2 cellular contexts compared by ENCODE assay signal in genomic region chr6:169725270-169726048, GRCh38.
TF ChIP-seq lines count a peak whose summit lies in the region.

No MANE protein-coding gene starts in this region.

TF ChIP-seq in GM12891, 5 proteins besides CTCF, POLR2A, EP300 and RAD21:
- TF ChIP-seq POU2F2 (IDR thresholded peaks at IDR 0.05; ENCODE audit: low read depth, low read length) = no peak
- TF ChIP-seq TAF1 (IDR thresholded peaks at IDR 0.05; ENCODE audit: low read depth, low read length) = no peak
- no peak for TF ChIP-seq PAX5 (IDR thresholded peaks at IDR 0.05; ENCODE audit: insufficient read depth, low read length, severe bottlenecking)
- TF ChIP-seq SPI1 (IDR thresholded peaks at IDR 0.05; ENCODE audit: low read depth, low read length) = no peak
- no peak for TF ChIP-seq POLR2AphosphoS5 (IDR thresholded peaks at IDR 0.05; ENCODE audit: low read depth, low read length)

TF ChIP-seq in GM12878, 131 proteins besides CTCF, POLR2A, EP300 and RAD21:
- TF ChIP-seq, protein P1, sequence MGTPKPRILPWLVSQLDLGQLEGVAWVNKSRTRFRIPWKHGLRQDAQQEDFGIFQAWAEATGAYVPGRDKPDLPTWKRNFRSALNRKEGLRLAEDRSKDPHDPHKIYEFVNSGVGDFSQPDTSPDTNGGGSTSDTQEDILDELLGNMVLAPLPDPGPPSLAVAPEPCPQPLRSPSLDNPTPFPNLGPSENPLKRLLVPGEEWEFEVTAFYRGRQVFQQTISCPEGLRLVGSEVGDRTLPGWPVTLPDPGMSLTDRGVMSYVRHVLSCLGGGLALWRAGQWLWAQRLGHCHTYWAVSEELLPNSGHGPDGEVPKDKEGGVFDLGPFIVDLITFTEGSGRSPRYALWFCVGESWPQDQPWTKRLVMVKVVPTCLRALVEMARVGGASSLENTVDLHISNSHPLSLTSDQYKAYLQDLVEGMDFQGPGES (IDR thresholded peaks at IDR 0.05) = no peak
- TF ChIP-seq BHLHE40 (IDR thresholded peaks at IDR 0.05; ENCODE audit: borderline replicate concordance in 1 of 2, low read depth in 2 of 2, low read length in 1 of 2) = no peak
- TF ChIP-seq ATF7 (IDR thresholded peaks at IDR 0.05; ENCODE audit: low read depth) = no peak
- TF ChIP-seq, protein P2, sequence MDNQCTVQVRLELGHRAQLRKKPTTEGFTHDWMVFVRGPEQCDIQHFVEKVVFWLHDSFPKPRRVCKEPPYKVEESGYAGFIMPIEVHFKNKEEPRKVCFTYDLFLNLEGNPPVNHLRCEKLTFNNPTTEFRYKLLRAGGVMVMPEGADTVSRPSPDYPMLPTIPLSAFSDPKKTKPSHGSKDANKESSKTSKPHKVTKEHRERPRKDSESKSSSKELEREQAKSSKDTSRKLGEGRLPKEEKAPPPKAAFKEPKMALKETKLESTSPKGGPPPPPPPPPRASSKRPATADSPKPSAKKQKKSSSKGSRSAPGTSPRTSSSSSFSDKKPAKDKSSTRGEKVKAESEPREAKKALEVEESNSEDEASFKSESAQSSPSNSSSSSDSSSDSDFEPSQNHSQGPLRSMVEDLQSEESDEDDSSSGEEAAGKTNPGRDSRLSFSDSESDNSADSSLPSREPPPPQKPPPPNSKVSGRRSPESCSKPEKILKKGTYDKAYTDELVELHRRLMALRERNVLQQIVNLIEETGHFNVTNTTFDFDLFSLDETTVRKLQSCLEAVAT (IDR thresholded peaks at IDR 0.05) = peak; percentile 84
- no peak for TF ChIP-seq MTA2 (IDR thresholded peaks at IDR 0.05; ENCODE audit: low read depth)
- no peak for TF ChIP-seq RELA (IDR thresholded peaks at IDR 0.05; ENCODE audit: borderline replicate concordance, partially characterized antibody)
- no peak for TF ChIP-seq SMARCA5 (IDR thresholded peaks at IDR 0.05)
- no peak for TF ChIP-seq ZNF274 (IDR thresholded peaks at IDR 0.05; ENCODE audit: insufficient read depth, insufficient read length)
